Comparison of ENCODE assay signal across 8 cellular contexts in the genomic region with DNA sequence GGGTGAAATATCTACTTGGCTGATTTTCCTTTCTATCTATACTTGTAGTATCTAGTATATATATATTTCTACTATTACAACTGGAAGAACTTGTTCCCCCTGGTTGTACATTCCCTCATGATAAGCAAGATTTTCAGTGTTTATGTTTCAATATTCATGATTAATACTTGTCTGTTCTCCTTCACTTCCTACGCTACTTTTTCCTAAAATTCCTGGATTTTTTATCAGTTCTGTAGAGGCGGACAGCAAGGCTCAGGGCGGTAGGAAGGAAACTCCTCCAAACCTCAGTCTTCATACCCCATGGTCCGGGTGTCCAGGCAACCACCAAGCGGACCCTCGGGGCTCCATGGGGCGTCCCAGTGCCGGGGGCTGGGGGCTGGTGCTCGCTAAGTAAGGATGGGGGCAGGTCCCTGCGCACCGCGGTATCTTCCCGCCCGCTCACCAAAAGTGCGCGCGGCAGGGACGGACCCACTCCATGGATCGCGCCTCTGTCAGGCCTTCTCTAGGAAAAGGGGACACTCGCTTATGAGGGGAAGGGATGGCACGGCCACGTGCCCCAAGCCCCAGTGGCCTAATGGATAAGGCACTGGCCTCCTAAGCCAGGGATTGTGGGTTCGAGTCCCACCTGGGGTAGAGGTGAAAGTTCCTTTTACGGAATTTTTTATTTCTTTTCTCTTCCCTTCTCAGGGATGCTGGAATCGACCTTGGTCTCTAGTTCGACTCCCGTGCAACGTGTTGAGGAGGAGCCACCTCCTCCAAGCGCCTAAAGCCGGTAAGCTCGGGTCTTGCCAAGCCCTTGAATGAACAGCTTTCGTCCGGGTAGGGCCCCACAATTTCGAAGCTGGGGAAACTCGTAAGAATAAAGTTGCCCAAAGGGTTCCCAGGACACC. TPM values are rescaled to one million over a fixed set of nuclear protein-coding genes. Genes with fewer than 3 reads are reported as not detected.
DNase-seq lines count a peak whose midpoint lies in the region; ATAC-seq and TF ChIP-seq lines count a peak whose summit lies in the region.

No MANE protein-coding gene starts in this region.

- 0 out of 2 replicates have a peak, but pooled peaks cover 2% of the 10 kb centered on the region for H3K36me3 ChIP-seq in BJ (ENCODE audit: control insufficient read depth, insufficient read depth, low read length)
- H3K36me3 ChIP-seq in OCI-LY1 (ENCODE audit: insufficient read depth, low read length) = peaks cover 4% of the 10 kb centered on the region; the same call in 1 of the 2 replicates

- no peaks in the 10 kb centered on the region for H3K27me3 Mint-ChIP-seq in mesothelial cell of epicardium (ENCODE audit: low read depth)

- H3K27me3 ChIP-seq in BJ (ENCODE audit: control insufficient read depth, insufficient read depth, low read length) (no peaks in the 10 kb centered on the region), OCI-LY1 (ENCODE audit: insufficient read depth, low read length) (no peaks in the 10 kb centered on the region)

- peak overlapping the region; percentile 95 for H3K4me2 ChIP-seq in OCI-LY1 (ENCODE audit: low read length)

- no peaks in the 10 kb centered on the region for H3K79me2 ChIP-seq in OCI-LY1 (ENCODE audit: insufficient read depth, low read length)

- H3K9ac ChIP-seq in OCI-LY1 (ENCODE audit: low read length) = peak overlapping the region; percentile 95

- peak overlapping the region; percentile 98 for H3K4me3 Mint-ChIP-seq in mesothelial cell of epicardium

- H3K4me3 ChIP-seq in BJ (ENCODE audit: low read depth, low read length) (peak overlapping the region; percentile 60), OCI-LY1 (ENCODE audit: low read depth, low read length, poor library complexity, severe bottlenecking) (peak overlapping the region; percentile 93)

- peak overlapping the region; percentile 46 for H3K27ac ChIP-seq in OCI-LY1 (ENCODE audit: low read depth, low read length, poor library complexity, severe bottlenecking)

- H3K9me2 ChIP-seq in OCI-LY1 (ENCODE audit: low read depth, low read length) = no peaks in the 10 kb centered on the region

- POLR2A ChIA-PET in BJ (lab: Charles Lee) = no interaction called here

- no peak overlapping the region for H2AFZ ChIP-seq in OCI-LY1 (ENCODE audit: low read length)

- TF ChIP-seq CTCF in BJ (IDR thresholded peaks at IDR 0.05; ENCODE audit: insufficient read depth, low read depth, low read length) (no peak), OCI-LY1 (IDR thresholded peaks at IDR 0.05; ENCODE audit: low read length) (no peak), mesothelial cell of epicardium (IDR thresholded peaks at IDR 0.05; ENCODE audit: unreplicated experiment) (no peak)

- ATAC-seq in GM21381 (IDR thresholded peaks at IDR 0.05; ENCODE audit: unreplicated experiment) = peak; percentile 45

- peak overlapping the region; percentile 99 for H3K27ac Mint-ChIP-seq in mesothelial cell of epicardium

- H4K20me1 ChIP-seq in OCI-LY1 (ENCODE audit: insufficient read depth, low read length) = no peaks in the 10 kb centered on the region

- DNase-seq in BJ (ENCODE audit: low read depth) (no peak), HuH-7 (ENCODE audit: low spot score) (peak; percentile 73), activated T-cell treated with anti-CD3 and anti-CD28 coated beads for 24 hours (ENCODE audit: low read depth) (peak; percentile 93), epidermal melanocyte (ENCODE audit: insufficient read length, low spot score) (peak; percentile 75), mesothelial cell of epicardium (ENCODE audit: low spot score in 2 of 2, unreplicated experiment in 2 of 2) (peak; percentile 90 to 100)
- peak; percentile 65 for DNase-seq in stimulated activated CD8-positive, alpha-beta memory T cell treated with anti-CD3 and anti-CD28 coated beads, Interleukin-12 subunit alpha, Interleukin-12 subunit beta, amount 100 ng/mL, for 4 hours (ENCODE audit: low read depth)

- peaks cover 16% of the 10 kb centered on the region for H3K4me1 Mint-ChIP-seq in mesothelial cell of epicardium

- H3F3A ChIP-seq in OCI-LY1 (ENCODE audit: insufficient read depth, low read length) = no peaks in the 10 kb centered on the region

- H3K4me1 ChIP-seq in OCI-LY1 (ENCODE audit: insufficient read depth, low read length, severe bottlenecking) = peaks cover 23% of the 10 kb centered on the region

- H3K9me3 Mint-ChIP-seq in mesothelial cell of epicardium = peaks cover 14% of the 10 kb centered on the region

- CTCF ChIA-PET in BJ (lab: Yijun Ruan, JAX) = interaction anchor here (0.8 to 2.9 kb wide), 3 partner anchors 62 to 80 kb away, joined by 3 to 16 read pairs (median 8); no protein-coding TSS in a partner anchor

- H3K9me3 ChIP-seq in OCI-LY1 (ENCODE audit: low read length) = no peaks in the 10 kb centered on the region

- peaks cover 7% of the 10 kb centered on the region for H3K36me3 Mint-ChIP-seq in mesothelial cell of epicardium

RNA-seq across cellular contexts. Expression of gene ATP5PD, which starts 13.2 kb away (rescaled TPM):
- polyA plus RNA-seq in BJ (2011; rRNA removed) = 160 and 304 TPM in 2 replicates
- polyA minus RNA-seq in BJ (2011; rRNA and poly(A)+ RNA removed) = 71.0 and 110 TPM in 2 replicates
- total RNA-seq in mesothelial cell of epicardium = 153 to 161 TPM (median 153 TPM) in 3 replicates

RNA-seq across cellular contexts. Expression of gene KCTD2, which starts 13.4 kb away (rescaled TPM):
- 23.5 and 28.0 TPM in 2 replicates for polyA plus RNA-seq in BJ (2011; rRNA removed)
- polyA minus RNA-seq in BJ (2011; rRNA and poly(A)+ RNA removed) = 11.1 and 17.3 TPM in 2 replicates
- 24.1 to 26.4 TPM (median 26.1 TPM) in 3 replicates for total RNA-seq in mesothelial cell of epicardium

RNA-seq across cellular contexts. Expression of gene MRPL58, which starts 21.1 kb away (rescaled TPM):
- 44.2 and 50.8 TPM in 2 replicates for polyA plus RNA-seq in BJ (2011; rRNA removed)
- 10.0 and 14.7 TPM in 2 replicates for polyA minus RNA-seq in BJ (2011; rRNA and poly(A)+ RNA removed)
- total RNA-seq in mesothelial cell of epicardium = 18.3 to 22.6 TPM (median 20.7 TPM) in 3 replicates

RNA-seq across cellular contexts. Expression of gene CDR2L, which starts 46.2 kb away (rescaled TPM):
- 12.5 and 19.6 TPM in 2 replicates for polyA plus RNA-seq in BJ (2011; rRNA removed)
- 10.6 and 13.5 TPM in 2 replicates for polyA minus RNA-seq in BJ (2011; rRNA and poly(A)+ RNA removed)
- 22.6 to 23.1 TPM (median 22.8 TPM) in 3 replicates for total RNA-seq in mesothelial cell of epicardium

RNA-seq across cellular contexts. Expression of gene SLC16A5, which starts 54.2 kb away (rescaled TPM):
- 8.7 and 18.3 TPM in 2 replicates for polyA plus RNA-seq in BJ (2011; rRNA removed)
- polyA minus RNA-seq in BJ (2011; rRNA and poly(A)+ RNA removed) = 12.5 and 12.8 TPM in 2 replicates
- total RNA-seq in mesothelial cell of epicardium = 46.4 to 49.5 TPM (median 46.9 TPM) in 3 replicates
